Comparison of ENCODE assay signal across 15 cellular contexts in the genomic region with DNA sequence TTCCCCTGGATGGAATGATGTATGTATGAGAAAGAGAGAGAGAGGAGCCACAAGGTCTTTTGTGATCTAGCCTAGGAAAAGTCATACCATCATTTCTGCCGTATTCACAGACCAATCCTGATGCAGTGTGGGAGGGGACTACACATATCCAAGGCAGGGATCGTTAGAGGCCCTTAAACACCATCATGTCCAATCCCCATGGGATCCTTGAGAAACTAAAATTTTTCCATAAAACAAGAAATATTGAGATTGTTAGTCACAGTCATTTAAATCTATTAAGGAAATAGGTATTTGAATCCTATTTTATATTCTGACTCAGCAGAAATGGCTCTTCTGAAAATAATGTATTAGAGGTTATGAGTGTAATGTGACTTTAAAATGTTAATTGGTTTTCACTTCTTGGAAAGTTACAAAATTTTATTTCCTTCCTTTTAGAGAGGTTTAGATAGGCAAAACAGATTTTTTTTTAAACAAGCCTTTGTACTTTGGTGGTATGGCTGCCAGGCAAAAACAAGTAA.
"Had no signal": no experiment of that assay in that cellular context is flagged by ENCODE, and none has a peak within 500 bp of the region (broad histone marks: within the 10 kb centered on the region; RNA-seq: fewer than 3 reads in every experiment).

No MANE protein-coding gene starts in this region.

- H3K36me3 Mint-ChIP-seq: activated naive CD8-positive, alpha-beta T cell treated with anti-CD3 and anti-CD28 coated beads for 36 hours; brain; memory B cell had no signal

- H3K9me3 ChIP-seq: colonic mucosa, esophagus muscularis mucosa, testis had no signal

- H3K4me3 Mint-ChIP-seq: activated CD4-positive, alpha-beta T cell treated with anti-CD3 and anti-CD28 coated beads, Interleukin-2, amount 10 ng/mL, durations not matched to agents 7 days and 5 days; activated naive CD8-positive, alpha-beta T cell treated with anti-CD3 and anti-CD28 coated beads for 36 hours; brain; memory B cell; stimulated activated naive CD8-positive, alpha-beta T cell treated with anti-CD3 and anti-CD28 coated beads, Interleukin-15, Interleukin-2, amounts not matched to agents 100 ng/mL and 50 ng/mL, for 24 hours had no signal

- DNase-seq: activated CD4-positive, alpha-beta T cell treated with anti-CD3 and anti-CD28 coated beads, Interleukin-2, amount 10 ng/mL, durations not matched to agents 7 days and 5 days; activated CD8-positive, alpha-beta memory T cell treated with anti-CD3 and anti-CD28 coated beads for 24 hours; activated naive CD8-positive, alpha-beta T cell treated with anti-CD3 and anti-CD28 coated beads for 36 hours; amygdala; central memory CD4-positive, alpha-beta T cell; colonic mucosa; hypothalamus; kidney glomerular epithelial cell; left ventricle myocardium superior; T-helper 9 cell; testis had no signal

- H3K4me1 ChIP-seq: colonic mucosa, testis had no signal

- H3K27ac Mint-ChIP-seq: activated CD4-positive, alpha-beta T cell treated with anti-CD3 and anti-CD28 coated beads, Interleukin-2, amount 10 ng/mL, durations not matched to agents 7 days and 5 days; activated naive CD8-positive, alpha-beta T cell treated with anti-CD3 and anti-CD28 coated beads for 36 hours; brain; memory B cell; stimulated activated naive CD8-positive, alpha-beta T cell treated with anti-CD3 and anti-CD28 coated beads, Interleukin-15, Interleukin-2, amounts not matched to agents 100 ng/mL and 50 ng/mL, for 24 hours had no signal

- H3K4me1 Mint-ChIP-seq: activated CD4-positive, alpha-beta T cell treated with anti-CD3 and anti-CD28 coated beads, Interleukin-2, amount 10 ng/mL, durations not matched to agents 7 days and 5 days; activated naive CD8-positive, alpha-beta T cell treated with anti-CD3 and anti-CD28 coated beads for 36 hours; memory B cell had no signal

- H3K27me3 ChIP-seq: colonic mucosa, esophagus muscularis mucosa, testis had no signal

- H3K4me3 ChIP-seq: colonic mucosa, esophagus muscularis mucosa, testis had no signal

- H3K9me3 Mint-ChIP-seq: activated CD4-positive, alpha-beta T cell treated with anti-CD3 and anti-CD28 coated beads, Interleukin-2, amount 10 ng/mL, durations not matched to agents 7 days and 5 days; activated naive CD8-positive, alpha-beta T cell treated with anti-CD3 and anti-CD28 coated beads for 36 hours; memory B cell; stimulated activated naive CD8-positive, alpha-beta T cell treated with anti-CD3 and anti-CD28 coated beads, Interleukin-15, Interleukin-2, amounts not matched to agents 100 ng/mL and 50 ng/mL, for 24 hours had no signal

- H3K27ac ChIP-seq: colonic mucosa, esophagus muscularis mucosa, testis had no signal

- H3K36me3 ChIP-seq: colonic mucosa, esophagus muscularis mucosa had no signal
